ENCODE assay signal across 37 cellular contexts in the genomic region with DNA sequence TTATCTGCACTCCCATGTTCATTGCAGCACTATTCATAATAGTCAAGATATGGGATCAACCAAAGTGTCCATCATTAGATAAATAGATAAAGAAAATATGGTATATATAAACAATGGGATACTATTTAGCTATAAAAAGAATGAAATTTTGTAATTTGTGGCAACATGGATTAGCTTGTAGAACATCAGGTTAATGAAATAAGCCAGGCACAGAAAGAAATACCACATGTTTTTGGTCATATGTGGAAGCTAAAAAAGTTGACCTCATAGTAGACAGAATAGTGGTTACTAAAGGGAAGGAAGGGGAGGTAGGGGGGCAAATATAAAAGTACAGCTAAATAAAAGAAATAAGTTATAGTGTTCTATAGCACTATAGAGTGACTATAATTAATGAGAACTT.
"Had no signal": no experiment of that assay in that cellular context is flagged by ENCODE, and none has a peak within 500 bp of the region (broad histone marks: within the 10 kb centered on the region; RNA-seq: fewer than 3 reads in every experiment).

No MANE protein-coding gene starts in this region.

- H3K4me1 Mint-ChIP-seq: activated naive CD4-positive, alpha-beta T cell treated with anti-CD3 and anti-CD28 coated beads, Interleukin-2, amount 10 ng/mL, durations not matched to agents 7 days and 5 days; activated naive CD8-positive, alpha-beta T cell treated with anti-CD3 and anti-CD28 coated beads, Interleukin-2, amount 10 ng/mL, durations not matched to agents 7 days and 5 days; brain had no signal

- H3K27ac ChIP-seq: adrenal gland, ascending aorta, body of pancreas, brain microvascular endothelial cell, breast epithelium, cardiac muscle cell had no signal

- H3K27me3 Mint-ChIP-seq: activated naive CD4-positive, alpha-beta T cell treated with anti-CD3 and anti-CD28 coated beads, Interleukin-2, amount 10 ng/mL, durations not matched to agents 7 days and 5 days; activated naive CD4-positive, alpha-beta T cell treated with anti-CD3 and anti-CD28 coated beads, Interleukin-2, amount 50 U/mL, for 24 hours; activated naive CD8-positive, alpha-beta T cell; activated naive CD8-positive, alpha-beta T cell treated with anti-CD3 and anti-CD28 coated beads for 36 hours; activated naive CD8-positive, alpha-beta T cell treated with anti-CD3 and anti-CD28 coated beads, Interleukin-2, amount 10 ng/mL, durations not matched to agents 7 days and 5 days; activated naive CD8-positive, alpha-beta T cell treated with anti-CD3 and anti-CD28 coated beads, Interleukin-2, amount 50 U/mL, for 24 hours; activated T-cell treated with anti-CD3 and anti-CD28 coated beads, Interleukin-2, amount 50 U/mL, for 24 hours; activated T-helper 17 cell treated with anti-CD3 and anti-CD28 coated beads, Interleukin-2, amount 50 U/mL, for 72 hours; brain; central memory CD8-positive, alpha-beta T cell had no signal

- H3K27me3 ChIP-seq: adrenal gland, ascending aorta, body of pancreas, brain microvascular endothelial cell, breast epithelium, cardiac muscle cell had no signal

- H3K27ac Mint-ChIP-seq: activated naive CD4-positive, alpha-beta T cell treated with anti-CD3 and anti-CD28 coated beads for 36 hours; activated naive CD4-positive, alpha-beta T cell treated with anti-CD3 and anti-CD28 coated beads, Interleukin-2, amount 10 ng/mL, durations not matched to agents 7 days and 5 days; activated naive CD4-positive, alpha-beta T cell treated with anti-CD3 and anti-CD28 coated beads, Interleukin-2, amount 50 U/mL, for 24 hours; activated naive CD4-positive, alpha-beta T cell treated with anti-CD3 and anti-CD28 coated beads, Interleukin-2, amount 50 U/mL, for 72 hours; activated naive CD8-positive, alpha-beta T cell; activated naive CD8-positive, alpha-beta T cell treated with anti-CD3 and anti-CD28 coated beads for 36 hours; activated naive CD8-positive, alpha-beta T cell treated with anti-CD3 and anti-CD28 coated beads, Interleukin-2, amount 10 ng/mL, durations not matched to agents 7 days and 5 days; activated naive CD8-positive, alpha-beta T cell treated with anti-CD3 and anti-CD28 coated beads, Interleukin-2, amount 50 U/mL, for 24 hours; activated T-cell treated with anti-CD3 and anti-CD28 coated beads, Interleukin-2, amount 50 U/mL, for 24 hours; activated T-cell treated with anti-CD3 and anti-CD28 coated beads, Interleukin-2, amount 50 U/mL, for 72 hours; activated T-helper 1 cell treated with anti-CD3 and anti-CD28 coated beads, Interleukin-12 subunit alpha, Interleukin-12 subunit beta, Interleukin-2, Interleukin-4 antibody, amounts not matched to agents 30 ng/mL and 10 ng/mL and 1 ng/mL, durations not matched to agents 14 hours and 24 hours and 36 hours; activated T-helper 17 cell treated with anti-CD3 and anti-CD28 coated beads, Interleukin-2, amount 50 U/mL, for 72 hours; activated T-helper 2 cell treated with anti-CD3 and anti-CD28 coated beads, Interferon-gamma antibody, Interleukin-2, Interleukin-4, amounts not matched to agents 10 μg/mL and 5 μg/mL and 100 μg/mL, durations not matched to agents 14 hours and 24 hours and 36 hours; brain had no signal

- DNase-seq: activated effector memory CD4-positive, alpha-beta T cell treated with anti-CD3 and anti-CD28 coated beads, Interleukin-2, amount 50 U/mL, for 16 hours; activated effector memory CD4-positive, alpha-beta T cell treated with Interleukin-2 at 50 U/mL for 16 hours; activated gamma-delta T cell; activated gamma-delta T cell treated with Interleukin-2 at 50 U/mL for 16 hours; activated naive CD4-positive, alpha-beta T cell; activated naive CD4-positive, alpha-beta T cell treated with anti-CD3 and anti-CD28 coated beads for 36 hours; activated naive CD4-positive, alpha-beta T cell treated with anti-CD3 and anti-CD28 coated beads, Interleukin-2, amount 10 ng/mL, durations not matched to agents 7 days and 5 days; activated naive CD4-positive, alpha-beta T cell treated with anti-CD3 and anti-CD28 coated beads, Interleukin-2, amount 50 U/mL, for 16 hours; activated naive CD4-positive, alpha-beta T cell treated with Interleukin-2 at 50 U/mL for 16 hours; activated naive CD8-positive, alpha-beta T cell treated with anti-CD3 and anti-CD28 coated beads for 36 hours; activated naive CD8-positive, alpha-beta T cell treated with anti-CD3 and anti-CD28 coated beads, Interleukin-2, amount 10 ng/mL, durations not matched to agents 7 days and 5 days; activated naive CD8-positive, alpha-beta T cell treated with anti-CD3 and anti-CD28 coated beads, Interleukin-2, amount 50 U/mL, for 24 hours; activated T-cell treated with anti-CD3 and anti-CD28 coated beads, Interleukin-2, amount 50 U/mL, for 24 hours; activated T-cell treated with anti-CD3 and anti-CD28 coated beads, Interleukin-2, amount 50 U/mL, for 4 hours; activated T-cell treated with anti-CD3 and anti-CD28 coated beads, Interleukin-2, amount 50 U/mL, for 48 hours; activated T-cell treated with anti-CD3 and anti-CD28 coated beads, Interleukin-2, amount 50 U/mL, for 72 hours; adrenal gland; amniotic stem cell; amygdala; anterior cingulate cortex; aorta; body of pancreas; brain microvascular endothelial cell; caudate nucleus; central memory CD4-positive, alpha-beta T cell; cerebellar nuclear complex had no signal

- H3K9me3 Mint-ChIP-seq: central memory CD8-positive, alpha-beta T cell had no signal

- H3K4me3 ChIP-seq: adrenal gland, ascending aorta, body of pancreas, breast epithelium, cardiac muscle cell had no signal

- H3K36me3 ChIP-seq: adrenal gland, brain microvascular endothelial cell, breast epithelium, cardiac muscle cell had no signal

- H3K4me3 Mint-ChIP-seq: activated naive CD4-positive, alpha-beta T cell treated with anti-CD3 and anti-CD28 coated beads for 36 hours; activated naive CD4-positive, alpha-beta T cell treated with anti-CD3 and anti-CD28 coated beads, Interleukin-2, amount 10 ng/mL, durations not matched to agents 7 days and 5 days; activated naive CD4-positive, alpha-beta T cell treated with anti-CD3 and anti-CD28 coated beads, Interleukin-2, amount 50 U/mL, for 24 hours; activated naive CD8-positive, alpha-beta T cell; activated naive CD8-positive, alpha-beta T cell treated with anti-CD3 and anti-CD28 coated beads for 36 hours; activated naive CD8-positive, alpha-beta T cell treated with anti-CD3 and anti-CD28 coated beads, Interleukin-2, amount 10 ng/mL, durations not matched to agents 7 days and 5 days; activated naive CD8-positive, alpha-beta T cell treated with anti-CD3 and anti-CD28 coated beads, Interleukin-2, amount 50 U/mL, for 24 hours; activated T-cell treated with anti-CD3 and anti-CD28 coated beads, Interleukin-2, amount 50 U/mL, for 24 hours; activated T-cell treated with anti-CD3 and anti-CD28 coated beads, Interleukin-2, amount 50 U/mL, for 4 hours; activated T-cell treated with anti-CD3 and anti-CD28 coated beads, Interleukin-2, amount 50 U/mL, for 72 hours; activated T-helper 1 cell treated with anti-CD3 and anti-CD28 coated beads, Interleukin-12 subunit alpha, Interleukin-12 subunit beta, Interleukin-2, Interleukin-4 antibody, amounts not matched to agents 30 ng/mL and 10 ng/mL and 1 ng/mL, durations not matched to agents 14 hours and 24 hours and 36 hours; activated T-helper 17 cell treated with anti-CD3 and anti-CD28 coated beads, Interleukin-2, amount 50 U/mL, for 72 hours; brain; central memory CD8-positive, alpha-beta T cell had no signal

- H3K9me3 ChIP-seq: adrenal gland, body of pancreas had no signal

- H3K4me1 ChIP-seq: adrenal gland, ascending aorta, breast epithelium had no signal
